ENCODE assay signal across 14 cellular contexts in genomic region chr12:26963413-26963812, GRCh38.
"Had no signal": no experiment of that assay in that cellular context is flagged by ENCODE, and none has a peak within 500 bp of the region (broad histone marks: within the 10 kb centered on the region; RNA-seq: fewer than 3 reads in every experiment).

No MANE protein-coding gene starts in this region.

- H3K4me1 Mint-ChIP-seq: activated CD4-positive, alpha-beta T cell treated with anti-CD3 and anti-CD28 coated beads, Interleukin-2, amount 10 ng/mL, durations not matched to agents 7 days and 5 days had no signal

- H3K4me3 ChIP-seq: cardiac muscle cell, mucosa of descending colon, ovary had no signal

- ATAC-seq: esophagus mucosa; left colon; mucosa of descending colon; naive thymus-derived CD4-positive, alpha-beta T cell; sciatic nerve had no signal

- H3K27me3 Mint-ChIP-seq: activated CD4-positive, alpha-beta T cell treated with anti-CD3 and anti-CD28 coated beads, Interleukin-2, amount 10 ng/mL, durations not matched to agents 7 days and 5 days; activated naive CD4-positive, alpha-beta T cell treated with anti-CD3 and anti-CD28 coated beads, Interleukin-2, amount 10 ng/mL, durations not matched to agents 7 days and 5 days; naive thymus-derived CD4-positive, alpha-beta T cell; stimulated activated naive CD8-positive, alpha-beta T cell treated with anti-CD3 and anti-CD28 coated beads, Interleukin-15, Interleukin-2, amounts not matched to agents 100 ng/mL and 50 ng/mL, for 24 hours; type B pancreatic cell had no signal

- H3K27ac Mint-ChIP-seq: activated CD4-positive, alpha-beta T cell treated with anti-CD3 and anti-CD28 coated beads, Interleukin-2, amount 10 ng/mL, durations not matched to agents 7 days and 5 days; activated naive CD4-positive, alpha-beta T cell treated with anti-CD3 and anti-CD28 coated beads, Interleukin-2, amount 10 ng/mL, durations not matched to agents 7 days and 5 days; stimulated activated naive CD8-positive, alpha-beta T cell treated with anti-CD3 and anti-CD28 coated beads, Interleukin-15, Interleukin-2, amounts not matched to agents 100 ng/mL and 50 ng/mL, for 24 hours; type B pancreatic cell had no signal

- H3K9me3 Mint-ChIP-seq: activated CD4-positive, alpha-beta T cell treated with anti-CD3 and anti-CD28 coated beads, Interleukin-2, amount 10 ng/mL, durations not matched to agents 7 days and 5 days; activated naive CD4-positive, alpha-beta T cell treated with anti-CD3 and anti-CD28 coated beads, Interleukin-2, amount 10 ng/mL, durations not matched to agents 7 days and 5 days; naive thymus-derived CD4-positive, alpha-beta T cell; stimulated activated naive CD8-positive, alpha-beta T cell treated with anti-CD3 and anti-CD28 coated beads, Interleukin-15, Interleukin-2, amounts not matched to agents 100 ng/mL and 50 ng/mL, for 24 hours; type B pancreatic cell had no signal

- DNase-seq: activated CD4-positive, alpha-beta T cell treated with anti-CD3 and anti-CD28 coated beads, Interleukin-2, amount 10 ng/mL, durations not matched to agents 7 days and 5 days; activated CD4-positive, CD25-positive, alpha-beta regulatory T cell; activated naive CD4-positive, alpha-beta T cell treated with anti-CD3 and anti-CD28 coated beads, Interleukin-2, amount 10 ng/mL, durations not matched to agents 7 days and 5 days; activated T-cell treated with anti-CD3 and anti-CD28 coated beads for 4 hours; left colon; mammary epithelial cell; mucosa of descending colon; naive thymus-derived CD4-positive, alpha-beta T cell; ovary had no signal

- H3K4me3 Mint-ChIP-seq: activated CD4-positive, alpha-beta T cell treated with anti-CD3 and anti-CD28 coated beads, Interleukin-2, amount 10 ng/mL, durations not matched to agents 7 days and 5 days; activated naive CD4-positive, alpha-beta T cell treated with anti-CD3 and anti-CD28 coated beads, Interleukin-2, amount 10 ng/mL, durations not matched to agents 7 days and 5 days; naive thymus-derived CD4-positive, alpha-beta T cell; stimulated activated naive CD8-positive, alpha-beta T cell treated with anti-CD3 and anti-CD28 coated beads, Interleukin-15, Interleukin-2, amounts not matched to agents 100 ng/mL and 50 ng/mL, for 24 hours; type B pancreatic cell had no signal
